ENCODE assay signal across 8 cellular contexts in genomic region chr21:33642027-33642895, GRCh38. TPM values are rescaled to one million over a fixed set of nuclear protein-coding genes. Genes with fewer than 3 reads are reported as not detected.
DNase-seq lines count a peak whose midpoint lies in the region; ATAC-seq and TF ChIP-seq lines count a peak whose summit lies in the region.

ITSN1 (plus strand) TSS chr21:33642501; CDS start chr21:33718829, 76,328 bp downstream.

- CTCF ChIA-PET in IMR-90 (lab: Yijun Ruan, JAX) = interaction anchor here (1.0 kb wide), 1 partner anchor 252 kb away, joined by 4 read pairs; no protein-coding TSS in a partner anchor
- CTCF ChIA-PET in OCI-LY7 (lab: Charles Lee; ENCODE audit: unreplicated experiment) = no interaction called here

- H3K36me3 ChIP-seq in IMR-90 (ENCODE audit: control insufficient read depth, insufficient read depth, low read length) (no peaks in the 10 kb centered on the region), OCI-LY7 (ENCODE audit: insufficient read depth, low read length) (no peaks in the 10 kb centered on the region)

- H3K9me2 ChIP-seq in OCI-LY7 (ENCODE audit: insufficient read depth, low read length) = no peaks in the 10 kb centered on the region

- BruUV-seq in IMR-90 (replicated peaks; lab: Mats Ljungman, UMichigan) (no TSS peak), OCI-LY7 (replicated peaks; lab: Mats Ljungman, UMichigan) (no TSS peak)

- H2BK5ac ChIP-seq in IMR-90 (ENCODE audit: low read depth, low read length, poor library complexity, severe bottlenecking) = peak within 1 kb of the TSS; percentile 95

- TF ChIP-seq RAD21 in IMR-90 (IDR thresholded peaks at IDR 0.05; ENCODE audit: low read length) = no peak

- in situ Hi-C loops in IMR-90 (cut with MboI; ENCODE audit: low sequenced_read_pairs) = loop anchor here (10.0 kb wide), 1 partner anchor 243 kb away; no protein-coding TSS in a partner anchor

- peak within 1 kb of the TSS; percentile 83 for H2BK20ac ChIP-seq in IMR-90 (ENCODE audit: low read depth, low read length)

- peak within 1 kb of the TSS; percentile 98 for H3K4ac ChIP-seq in IMR-90 (ENCODE audit: low read depth, low read length)

- no peak for TF ChIP-seq CTCF in IMR-90 (conservative IDR thresholded peaks at IDR 0.05; ENCODE audit: low read depth, low read length)
- no peak for TF ChIP-seq CTCF in OCI-LY7 (conservative IDR thresholded peaks at IDR 0.05; ENCODE audit: low read length)
- TF ChIP-seq CTCF in epithelial cell of esophagus (IDR thresholded peaks at IDR 0.05; ENCODE audit: insufficient read depth, low read depth, low read length, missing control alignments) = no peak

- H3K27me3 ChIP-seq in IMR-90 (ENCODE audit: control insufficient read depth, insufficient read depth, low read length) (no peaks in the 10 kb centered on the region), mononuclear cell (ENCODE audit: insufficient read depth, low read length) (peaks cover 20% of the 10 kb centered on the region)

- H3K79me2 ChIP-seq in OCI-LY7 (ENCODE audit: insufficient read depth, low read depth, low read length) = peaks cover 11% of the 10 kb centered on the region; the same call in 1 of the 2 replicates

- H3K4me1 ChIP-seq in IMR-90 (ENCODE audit: control insufficient read depth, insufficient read depth, low read length) = peaks cover 4% of the 10 kb centered on the region; the same call in 1 of the 2 replicates
- H3K4me1 ChIP-seq in OCI-LY7 (ENCODE audit: insufficient read depth, low read length, poor library complexity, severe bottlenecking) = peaks cover 15% of the 10 kb centered on the region
- H3K4me1 ChIP-seq in mononuclear cell (ENCODE audit: insufficient read depth, low read length) = peaks cover 35% of the 10 kb centered on the region

- WGBS in IMR-90 (ENCODE audit: extremely low coverage in 2 of 2, insufficient read length in 1 of 2), 2 experiments = 2% methylated on average over 22 of the region's 71 CpGs; no CpG with 5 or more reads in 1 of the 2 experiments

- POLR2A ChIA-PET in IMR-90 (lab: Charles Lee; ENCODE audit: unreplicated experiment) = interaction anchor here (0.5 kb wide), 1 partner anchor 160 kb away, joined by 3 read pairs; no protein-coding TSS in a partner anchor
- POLR2A ChIA-PET in OCI-LY7 (lab: Charles Lee) = interaction anchor here (0.6 kb wide), 1 partner anchor 91 kb away, joined by 3 read pairs; no protein-coding TSS in a partner anchor

- H3K9me3 ChIP-seq in IMR-90 (ENCODE audit: control insufficient read depth, insufficient read depth, low read length) = no peaks in the 10 kb centered on the region
- H3K9me3 ChIP-seq in OCI-LY7 (ENCODE audit: low read length) = no peaks in the 10 kb centered on the region
- no peaks in the 10 kb centered on the region for H3K9me3 ChIP-seq in mononuclear cell (ENCODE audit: low read depth, low read length)

- peak within 1 kb of the TSS; percentile 94 for H3K4me2 ChIP-seq in IMR-90 (ENCODE audit: low read depth, low read length)
- peak within 1 kb of the TSS; percentile 100 for H3K4me2 ChIP-seq in OCI-LY7 (ENCODE audit: low read length)

- no peaks in the 10 kb centered on the region; the same call in 1 of the 2 replicates for H3K9me1 ChIP-seq in IMR-90 (ENCODE audit: insufficient read depth, low read length)

- H3K23ac ChIP-seq in IMR-90 (ENCODE audit: low read depth, low read length) = peak within 1 kb of the TSS; percentile 97

- peak within 1 kb of the TSS; percentile 94 for H2BK120ac ChIP-seq in IMR-90 (ENCODE audit: low read depth, low read length)

- H2AK5ac ChIP-seq in IMR-90 (ENCODE audit: low read depth, low read length) = peak within 1 kb of the TSS; percentile 80

- H2AFZ ChIP-seq in IMR-90 (replicated peaks; ENCODE audit: low read length, poor library complexity) = peak within 1 kb of the TSS; percentile 96
- peak within 1 kb of the TSS; percentile 78 for H2AFZ ChIP-seq in OCI-LY7 (ENCODE audit: low read length)

- intact Hi-C loops in IMR-90 (cut with micrococcal nuclease) (loop anchor here (5.0 kb wide), 1 partner anchor 185 kb away; no protein-coding TSS in a partner anchor), OCI-LY7 (cut with micrococcal nuclease; ENCODE audit: unreplicated experiment) (loop anchor here (5.0 kb wide), 2 partner anchors 380 to 430 kb away; partner anchors contain the start of genes MRPS6 and SLC5A3)

- peak within 1 kb of the TSS; percentile 81 for H4K5ac ChIP-seq in IMR-90 (ENCODE audit: low read depth, low read length)

- dilution Hi-C loops in IMR-90 (cut with HindIII; ENCODE audit: low sequenced_read_pairs, unreplicated experiment) = no loop called here

- H2AK9ac ChIP-seq in IMR-90 (replicated peaks; ENCODE audit: low read depth, low read length, poor library complexity) = peak within 1 kb of the TSS; percentile 93

- H3K27ac ChIP-seq in IMR-90 (ENCODE audit: insufficient read depth, low read length) (peak within 1 kb of the TSS; percentile 96), OCI-LY7 (ENCODE audit: low read depth, low read length, poor library complexity, severe bottlenecking) (peak within 1 kb of the TSS; percentile 55)

- peak; percentile 52; the same call in 1 of the 2 replicates for TF ChIP-seq POLR2A in IMR-90 (IDR thresholded peaks at IDR 0.05; ENCODE audit: low read depth, low read length)

- peak within 1 kb of the TSS; percentile 98 for H3K56ac ChIP-seq in IMR-90 (ENCODE audit: extremely low read depth, insufficient read depth, low read length)

- H3K18ac ChIP-seq in IMR-90 (ENCODE audit: low read depth, low read length) = peak within 1 kb of the TSS; percentile 73

- H3K4me3 ChIP-seq in IMR-90 (ENCODE audit: insufficient read depth, low read depth, low read length) (peak within 1 kb of the TSS; percentile 96), OCI-LY7 (ENCODE audit: low read depth, low read length, poor library complexity, severe bottlenecking) (peak within 1 kb of the TSS; percentile 83), epithelial cell of esophagus (ENCODE audit: low read length) (peak within 1 kb of the TSS; percentile 97), mononuclear cell (ENCODE audit: low read length) (peak within 1 kb of the TSS; percentile 81)

- peak within 1 kb of the TSS; percentile 95 for H4K91ac ChIP-seq in IMR-90 (ENCODE audit: insufficient read depth, low read depth, low read length)

- H3K9ac ChIP-seq in IMR-90 (ENCODE audit: low read depth, low read length) = peak within 1 kb of the TSS; percentile 99

- H4K20me1 ChIP-seq in IMR-90 (ENCODE audit: insufficient read depth, low read length) (no peaks in the 10 kb centered on the region; the same call in 1 of the 2 replicates), OCI-LY7 (ENCODE audit: insufficient read depth, low read length) (no peaks in the 10 kb centered on the region)

- H3K79me1 ChIP-seq in IMR-90 (ENCODE audit: low read depth in 1 of 2, low read length in 2 of 2) = peaks cover 15 to 64% of the 10 kb centered on the region in 2 experiments

- H2BK15ac ChIP-seq in IMR-90 (ENCODE audit: low read depth, low read length) = peak within 1 kb of the TSS; percentile 72; the same call in 1 of the 3 replicates

- peak; percentile 84 for ATAC-seq in GM21529 (IDR thresholded peaks at IDR 0.05; ENCODE audit: unreplicated experiment)
- peak; percentile 88 for ATAC-seq in IMR-90 (ENCODE audit: low read depth)

- DNase-seq in D341Med (ENCODE audit: low spot score) = peak; percentile 94
- DNase-seq in IMR-90 = peak; percentile 99
- peak; percentile 98 for DNase-seq in OCI-LY7 (ENCODE audit: low spot score)
- peak; percentile 99 for DNase-seq in activated T-cell treated with anti-CD3 and anti-CD28 coated beads for 48 hours (ENCODE audit: low read depth)
- DNase-seq in epithelial cell of esophagus (ENCODE audit: low read depth) = peak; percentile 100
- DNase-seq in stimulated activated CD8-positive, alpha-beta memory T cell treated with anti-CD3 and anti-CD28 coated beads, Interleukin-2, amount 100 ng/mL, for 48 hours (ENCODE audit: low read depth in 2 of 2) = peak; percentile 98 to 100

- H3K14ac ChIP-seq in IMR-90 (replicated peaks; ENCODE audit: low read depth, low read length) = peak within 1 kb of the TSS; percentile 99

- peak within 1 kb of the TSS; percentile 60 to 99 for H4K8ac ChIP-seq in IMR-90 (ENCODE audit: low read depth in 2 of 2, low read length in 2 of 2)

TF ChIP-seq in IMR-90, 13 proteins besides CTCF, POLR2A, EP300 and RAD21 (continues in another document):
- TF ChIP-seq SMC3 (IDR thresholded peaks at IDR 0.05; ENCODE audit: low read depth, low read length) (no peak), MXI1 (IDR thresholded peaks at IDR 0.05; ENCODE audit: borderline replicate concordance, low read depth, low read length) (peak; percentile 42; the same call in 1 of the 2 replicates), RFX5 (IDR thresholded peaks at IDR 0.05; ENCODE audit: low read depth, low read length) (no peak), USF2 (IDR thresholded peaks at IDR 0.05; ENCODE audit: low read depth, low read length) (no peak), RCOR1 (IDR thresholded peaks at IDR 0.05; ENCODE audit: insufficient replicate concordance, low read length) (no peak), NFE2L2 (IDR thresholded peaks at IDR 0.05; ENCODE audit: low read depth, low read length) (no peak), MAFK (IDR thresholded peaks at IDR 0.05; ENCODE audit: low read depth, low read length) (no peak), MAZ (IDR thresholded peaks at IDR 0.05; ENCODE audit: borderline replicate concordance, low read depth, low read length) (peak; percentile 89; the same call in 1 of the 2 replicates)
- TF ChIP-seq, protein P1, sequence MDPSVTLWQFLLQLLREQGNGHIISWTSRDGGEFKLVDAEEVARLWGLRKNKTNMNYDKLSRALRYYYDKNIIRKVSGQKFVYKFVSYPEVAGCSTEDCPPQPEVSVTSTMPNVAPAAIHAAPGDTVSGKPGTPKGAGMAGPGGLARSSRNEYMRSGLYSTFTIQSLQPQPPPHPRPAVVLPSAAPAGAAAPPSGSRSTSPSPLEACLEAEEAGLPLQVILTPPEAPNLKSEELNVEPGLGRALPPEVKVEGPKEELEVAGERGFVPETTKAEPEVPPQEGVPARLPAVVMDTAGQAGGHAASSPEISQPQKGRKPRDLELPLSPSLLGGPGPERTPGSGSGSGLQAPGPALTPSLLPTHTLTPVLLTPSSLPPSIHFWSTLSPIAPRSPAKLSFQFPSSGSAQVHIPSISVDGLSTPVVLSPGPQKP (IDR thresholded peaks at IDR 0.05; ENCODE audit: borderline replicate concordance, low read depth, low read length) = no peak

RNA-seq across cellular contexts. Expression of gene ITSN1, which starts in this region (rescaled TPM):
- total RNA-seq in IMR-90 (2012; rRNA removed) = 56.4 and 62.0 TPM in 2 replicates
- 40.3 and 45.4 TPM in 2 replicates for polyA plus RNA-seq in IMR-90 (2012; rRNA removed)
- polyA plus RNA-seq in IMR-90 (2012; cell fraction: cytosol; rRNA removed) = 25.6 and 29.6 TPM in 2 replicates
- polyA plus RNA-seq in IMR-90 (2012; cell fraction: nucleus; rRNA removed; ENCODE audit: low replicate concordance) = 68.1 and 155 TPM in 2 replicates
- total RNA-seq in OCI-LY7 (2014; rRNA removed; shearing (Covaris generic)) = 0.60 and 5.4 TPM in 2 replicates
- 4.8 and 5.9 TPM in 2 replicates for total RNA-seq in OCI-LY7 (2022)
- 2.1 TPM for total RNA-seq in mononuclear cell

Comparison
In these comparisons a context has a peak if more than half of its experiments do, and no peak if none do; other contexts are left out.
1. Peak in every context shown above with its lines: DNase-seq, ATAC-seq, H3K4me3 ChIP-seq and H3K27ac ChIP-seq.